ENCODE assay signal across 12 cellular contexts in genomic region chr6:159037746-159038290, GRCh38. TPM values are rescaled to one million over a fixed set of nuclear protein-coding genes. Genes with fewer than 3 reads are reported as not detected.
DNase-seq lines count a peak whose midpoint lies in the region; ATAC-seq, FAIRE-seq and TF ChIP-seq lines count a peak whose summit lies in the region.
"Had no signal": no experiment of that assay in that cellular context is flagged by ENCODE, and none has a peak within 500 bp of the region (broad histone marks: within the 10 kb centered on the region; RNA-seq: fewer than 3 reads in every experiment).

No MANE protein-coding gene starts in this region.

- intact Hi-C loops in CD4-positive, alpha-beta memory T cell (cut with micrococcal nuclease) = loop anchor here (2.0 kb wide), 1 partner anchor 19 kb away; no protein-coding TSS in a partner anchor

- peak overlapping the region; percentile 40 for H3K27ac ChIP-seq in CD4-positive, alpha-beta memory T cell (ENCODE audit: low read depth, low read length)
- H3K27ac ChIP-seq in RWPE1 = no peak overlapping the region
- peak overlapping the region; percentile 94 for H3K27ac ChIP-seq in keratinocyte (ENCODE audit: control insufficient read depth, insufficient read depth, low read length)
- peak overlapping the region in 1 of 4 donors; percentile 79 for H3K27ac ChIP-seq in Peyer's patch
- H3K27ac ChIP-seq: right atrium auricular region had no signal

- H3K9me3 Mint-ChIP-seq in CD4-positive, alpha-beta memory T cell = no peaks in the 10 kb centered on the region

- peak; percentile 58 for FAIRE-seq in keratinocyte (lab: Jason Lieb, UNC)

- H3K27ac Mint-ChIP-seq in CD4-positive, alpha-beta memory T cell = peak overlapping the region; percentile 82 to 100 (median 93)

- CTCF ChIA-PET in CD4-positive, alpha-beta memory T cell (lab: Charles Lee; ENCODE audit: partially characterized antibody) = interaction anchor here (1.6 to 14.2 kb wide), 4 partner anchors 20 to 68 kb away, joined by 4 to 333 read pairs (median 112); no protein-coding TSS in a partner anchor
- CTCF ChIA-PET in RWPE1 (lab: Yijun Ruan, JAX) = no interaction called here

- TF ChIP-seq CTCF in RWPE1 (conservative IDR thresholded peaks at IDR 0.05; ENCODE audit: low read depth) (no peak), keratinocyte (optimal IDR thresholded peaks at IDR 0.05 in 1 of 3, IDR thresholded peaks at IDR 0.05 in 1 of 3, conservative IDR thresholded peaks at IDR 0.05 in 1 of 3; ENCODE audit: extremely low read depth in 1 of 3, insufficient read depth in 2 of 3, low read length in 3 of 3) (no peak), Peyer's patch (IDR thresholded peaks at IDR 0.05) (no peak)

- H2AFZ ChIP-seq in keratinocyte (ENCODE audit: control insufficient read depth, low read length) = peak overlapping the region; percentile 1

- DNase-seq in A172 (ENCODE audit: low spot score) (peak; percentile 3), RWPE1 (ENCODE audit: low spot score) (peak; percentile 29), keratinocyte (ENCODE audit: low read depth, low spot score) (no peak), GM19238 (ENCODE audit: insufficient read length, low spot score) (no peak), DMS153 (lab: John Stamatoyannopoulos, UW) (no peak), Peyer's patch (no peak)
- no peak for DNase-seq in CD4-positive, alpha-beta memory T cell
- DNase-seq: activated gamma-delta T cell treated with Interleukin-2 at 50 U/mL for 16 hours, NCI-H187, NCI-H748 treated with DMSO at 0.1 percent for 48 hours had no signal

- TF ChIP-seq POLR2A in Peyer's patch (IDR thresholded peaks at IDR 0.05) = no peak

- no peak for ATAC-seq in GM18861 (IDR thresholded peaks at IDR 0.05; ENCODE audit: unreplicated experiment)

- H3K9me3 ChIP-seq in CD4-positive, alpha-beta memory T cell (ENCODE audit: control insufficient read depth in 1 of 2, low read length in 2 of 2) = no peaks in the 10 kb centered on the region
- no peaks in the 10 kb centered on the region for H3K9me3 ChIP-seq in keratinocyte (ENCODE audit: control insufficient read depth, low read depth, low read length)
- H3K9me3 ChIP-seq in Peyer's patch = no peaks in the 10 kb centered on the region
- H3K9me3 ChIP-seq: right atrium auricular region had no signal

- H3K27me3 ChIP-seq in CD4-positive, alpha-beta memory T cell (ENCODE audit: insufficient read depth, low read length) = no peaks in the 10 kb centered on the region
- H3K27me3 ChIP-seq in keratinocyte (ENCODE audit: control insufficient read depth, extremely low read depth, insufficient read depth, low read length) (no peaks in the 10 kb centered on the region), Peyer's patch (no peaks in the 10 kb centered on the region)
- H3K27me3 ChIP-seq: right atrium auricular region had no signal

- H3K4me2 ChIP-seq in keratinocyte (ENCODE audit: control insufficient read depth, extremely low read depth, insufficient read depth, low read depth, low read length) = no peak overlapping the region

- H3K4me3 ChIP-seq in CD4-positive, alpha-beta memory T cell (ENCODE audit: low read length in 2 of 2) = no peak overlapping the region
- H3K4me3 ChIP-seq in keratinocyte (ENCODE audit: control insufficient read depth in 2 of 3, extremely low read depth in 1 of 3, insufficient read depth in 2 of 3, low read depth in 1 of 3, low read length in 3 of 3) = no peak overlapping the region
- H3K4me3 ChIP-seq in Peyer's patch = no peak overlapping the region
- H3K4me3 ChIP-seq: right atrium auricular region had no signal

- no peaks in the 10 kb centered on the region for H3K9me1 ChIP-seq in keratinocyte (ENCODE audit: control insufficient read depth, extremely low read depth, insufficient read depth, low read length)

- peaks cover 75% of the 10 kb centered on the region for H3K4me1 ChIP-seq in CD4-positive, alpha-beta memory T cell (ENCODE audit: insufficient read depth, low read length)
- H3K4me1 ChIP-seq in keratinocyte (ENCODE audit: control insufficient read depth, extremely low read depth, insufficient read depth, low read length) (peaks cover 32% of the 10 kb centered on the region), Peyer's patch (peaks cover 0 to 11% (median 7%) of the 10 kb centered on the region in 4 donors)

- no peaks in the 10 kb centered on the region for H3K79me2 ChIP-seq in keratinocyte (ENCODE audit: control insufficient read depth, insufficient read depth, low read length)

- peaks cover 46 to 84% (median 68%) of the 10 kb centered on the region in 4 donors for H3K4me1 Mint-ChIP-seq in CD4-positive, alpha-beta memory T cell

- no peaks in the 10 kb centered on the region for H3K27me3 Mint-ChIP-seq in CD4-positive, alpha-beta memory T cell

- H3K4me3 Mint-ChIP-seq in CD4-positive, alpha-beta memory T cell = peak overlapping the region; percentile 26 to 99 (median 68)

- POLR2A ChIA-PET in CD4-positive, alpha-beta memory T cell (lab: Charles Lee; ENCODE audit: partially characterized antibody) = interaction anchor here (0.7 to 17.5 kb wide), 9 partner anchors 20 to 93 kb away, joined by 3 to 651 read pairs (median 4); no protein-coding TSS in a partner anchor
- POLR2A ChIA-PET in RWPE1 (lab: Yijun Ruan, JAX; ENCODE audit: low non-redundant PET) = no interaction called here

- H3K36me3 ChIP-seq in CD4-positive, alpha-beta memory T cell (ENCODE audit: insufficient read depth, low read length) = peaks cover 70% of the 10 kb centered on the region
- H3K36me3 ChIP-seq in keratinocyte (ENCODE audit: control insufficient read depth in 2 of 2, extremely low read depth in 1 of 2, insufficient read depth in 2 of 2, low read length in 2 of 2) (no peaks in the 10 kb centered on the region), Peyer's patch (peaks cover 0 to 5% (median 0%) of the 10 kb centered on the region in 3 donors)
- H3K36me3 ChIP-seq: right atrium auricular region had no signal

- H4K20me1 ChIP-seq in keratinocyte (ENCODE audit: control insufficient read depth, extremely low read depth, insufficient read depth, low read length) = no peaks in the 10 kb centered on the region

- no peak overlapping the region for H3K9ac ChIP-seq in keratinocyte (ENCODE audit: control insufficient read depth, extremely low read depth, insufficient read depth, low read length)

- dilution Hi-C loops in keratinocyte (cut with MboI; ENCODE audit: extremely low pct_ligation_motif_present, low sequenced_read_pairs) = no loop called here

- H3K36me3 Mint-ChIP-seq in CD4-positive, alpha-beta memory T cell = peaks cover 73 to 82% of the 10 kb centered on the region in 2 donors

RNA-seq across cellular contexts. Expression of gene TAGAP, which starts 7.0 kb away (rescaled TPM):
- total RNA-seq in A172 (2014; rRNA removed; shearing (Covaris generic)) = not detected in 2 replicates
- total RNA-seq in CD4-positive, alpha-beta memory T cell = 100 to 1,000 TPM; 160 to 161 TPM
- polyA plus RNA-seq in CD4-positive, alpha-beta memory T cell = 100 to 1,000 TPM; 215 to 276 TPM
- polyA plus RNA-seq in keratinocyte = 0.08 to 0.21 TPM (median 0.18 TPM) in 3 replicates
- polyA plus RNA-seq in keratinocyte (2011; ENCODE audit: low read depth) = 0.11 TPM
- 0.08 and 0.16 TPM in 2 replicates for polyA plus RNA-seq in keratinocyte (2011; cell fraction: cytosol; rRNA removed)
- 0.19 and 0.20 TPM in 2 replicates for polyA plus RNA-seq in keratinocyte (2011; cell fraction: nucleus; rRNA removed)
- polyA plus RNA-seq in keratinocyte (2012; ENCODE audit: low replicate concordance) = 0.07 and 0.09 TPM in 2 replicates
- 0.40 to 0.42 TPM in 2 of 3 replicates, not detected in the other for polyA minus RNA-seq in keratinocyte
- polyA minus RNA-seq in keratinocyte (2011; cell fraction: cytosol; rRNA and poly(A)+ RNA removed) = not detected
- 0.21 and 0.62 TPM in 2 replicates for polyA minus RNA-seq in keratinocyte (2011; cell fraction: nucleus; rRNA and poly(A)+ RNA removed)
- total RNA-seq in Peyer's patch = 10 to 100 TPM in 1 of 4 donors, 1 to 10 TPM in 3; 3.9 to 18.2 (median 5.4) TPM

RNA-seq across cellular contexts. Expression of gene RSPH3, which starts 37.8 kb away (rescaled TPM):
- 3.3 and 4.4 TPM in 2 replicates for total RNA-seq in A172 (2014; rRNA removed; shearing (Covaris generic))
- 1 to 10 TPM; 3.4 to 3.5 TPM for total RNA-seq in CD4-positive, alpha-beta memory T cell
- polyA plus RNA-seq in CD4-positive, alpha-beta memory T cell = 1 to 10 TPM in 1 of 2 donors, under 1 TPM in 1; 0.66 to 3.7 TPM
- 4.3 to 4.5 TPM (median 4.4 TPM) in 3 replicates for polyA plus RNA-seq in keratinocyte
- 12.7 TPM for polyA plus RNA-seq in keratinocyte (2011; ENCODE audit: low read depth)
- 4.0 and 4.5 TPM in 2 replicates for polyA plus RNA-seq in keratinocyte (2011; cell fraction: cytosol; rRNA removed)
- polyA plus RNA-seq in keratinocyte (2011; cell fraction: nucleus; rRNA removed) = 5.3 and 5.8 TPM in 2 replicates
- 7.0 and 8.9 TPM in 2 replicates for polyA plus RNA-seq in keratinocyte (2012; ENCODE audit: low replicate concordance)
- polyA minus RNA-seq in keratinocyte = 3.3 to 6.5 TPM (median 3.4 TPM) in 3 replicates
- 10.6 TPM for polyA minus RNA-seq in keratinocyte (2011; cell fraction: cytosol; rRNA and poly(A)+ RNA removed)
- polyA minus RNA-seq in keratinocyte (2011; cell fraction: nucleus; rRNA and poly(A)+ RNA removed) = 3.1 and 6.9 TPM in 2 replicates
- total RNA-seq in Peyer's patch = 10 to 100 TPM; 14.9 to 24.5 (median 20.1) TPM

Comparison
In these comparisons a context has a peak if more than half of its experiments do, and no peak if none do; other contexts are left out.
1. DNase-seq: peak in A172 (single experiment) and RWPE1 (single experiment); none in CD4-positive, alpha-beta memory T cell (0 of 5), keratinocyte (single experiment), GM19238 (single experiment), DMS153 (single experiment) and Peyer's patch (0 of 3).
2. RNA of gene TAGAP, which starts 7.0 kb away (total RNA-seq): 160 to 161 TPM in CD4-positive, alpha-beta memory T cell; 3.9 to 18.2 TPM in Peyer's patch and not detected in A172; every median in the first group is over 4 times any median in the second.